ENCODE assay signal across 21 cellular contexts in the genomic region with DNA sequence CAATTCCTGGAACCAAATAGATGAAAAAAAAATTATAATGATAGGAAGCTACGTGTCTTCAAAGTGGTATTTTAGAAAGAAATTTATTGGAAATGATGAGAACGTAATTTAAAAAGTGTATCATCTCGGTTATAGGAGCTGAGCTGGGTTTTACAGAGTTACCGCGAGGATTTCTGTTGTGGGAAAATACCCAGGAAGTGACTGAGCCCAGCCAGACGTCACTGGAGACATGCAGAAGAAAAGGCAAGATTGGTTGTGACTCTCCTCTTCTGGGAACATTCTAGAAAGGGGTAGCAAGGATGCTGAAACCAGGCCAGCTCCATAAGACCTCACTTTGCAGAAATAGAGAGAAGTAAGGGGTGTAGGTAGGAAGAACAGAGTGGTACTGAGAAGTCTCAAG.
A peak's percentile ranks its signal among the peaks of the same experiment; 100 is the strongest.
DNase-seq lines count a peak whose midpoint lies in the region; ATAC-seq and TF ChIP-seq lines count a peak whose summit lies in the region.
"Had no signal": no experiment of that assay in that cellular context is flagged by ENCODE, and none has a peak within 500 bp of the region (broad histone marks: within the 10 kb centered on the region; RNA-seq: fewer than 3 reads in every experiment).

No MANE protein-coding gene starts in this region.

- no peak overlapping the region for H3K9ac ChIP-seq in smooth muscle cell (ENCODE audit: low read depth)

- H3K36me3 ChIP-seq in smooth muscle cell (ENCODE audit: low read depth), result no peaks in the 10 kb centered on the region
- H3K36me3 ChIP-seq: left ventricle myocardium inferior, sigmoid colon, WERI-Rb-1 had no signal

- no peaks in the 10 kb centered on the region for H4K20me1 ChIP-seq in smooth muscle cell (ENCODE audit: low read depth)

- WGBS in smooth muscle cell (ENCODE audit: low lambda C conversion rate), result 33% methylated on average over 6 of the region's 6 CpGs

- H3K4me1 Mint-ChIP-seq in activated naive CD8-positive, alpha-beta T cell treated with anti-CD3 and anti-CD28 coated beads, Interleukin-2, amount 10 ng/mL, durations not matched to agents 7 days and 5 days, result peaks cover 5% of the 10 kb centered on the region
- peaks cover 7% of the 10 kb centered on the region for H3K4me1 Mint-ChIP-seq in activated naive CD8-positive, alpha-beta T cell treated with anti-CD3 and anti-CD28 coated beads, Interleukin-2, amount 50 U/mL, for 24 hours

- ATAC-seq in activated naive CD8-positive, alpha-beta T cell treated with anti-CD3 and anti-CD28 coated beads, Interleukin-2, amount 10 ng/mL, durations not matched to agents 7 days and 5 days (ENCODE audit: low read depth), result no peak
- ATAC-seq in activated naive CD8-positive, alpha-beta T cell treated with anti-CD3 and anti-CD28 coated beads, Interleukin-2, amount 50 U/mL, for 24 hours, result no peak
- no peak for ATAC-seq in HG02885 (IDR thresholded peaks at IDR 0.05; ENCODE audit: poor library complexity, unreplicated experiment)
- ATAC-seq in HG03565 (IDR thresholded peaks at IDR 0.05; ENCODE audit: unreplicated experiment), result no peak
- ATAC-seq in GM19035 (IDR thresholded peaks at IDR 0.05; ENCODE audit: unreplicated experiment), result no peak
- ATAC-seq: effector memory CD8-positive, alpha-beta T cell; natural killer cell treated with Interleukin-12 subunit alpha and Interleukin-12 subunit beta and Interleukin-15 and Interleukin-18, amount 100 ng/mL, for 72 hours had no signal

- no peaks in the 10 kb centered on the region for H3K79me2 ChIP-seq in smooth muscle cell (ENCODE audit: low read depth)

- H3F3A ChIP-seq in smooth muscle cell (ENCODE audit: low read depth), result peaks cover 5% of the 10 kb centered on the region

- H3K4me3 ChIP-seq in astrocyte of the spinal cord (ENCODE audit: low read depth, low read length), result no peak overlapping the region
- H3K4me3 ChIP-seq in fibroblast of the aortic adventitia (ENCODE audit: low read depth, low read length), result no peak overlapping the region
- no peak overlapping the region for H3K4me3 ChIP-seq in smooth muscle cell
- H3K4me3 ChIP-seq: left ventricle myocardium inferior, sigmoid colon had no signal

- peaks cover 17% of the 10 kb centered on the region for H3K4me1 ChIP-seq in smooth muscle cell (ENCODE audit: low read depth)

- H3K27ac ChIP-seq in smooth muscle cell (ENCODE audit: low read depth), result peak overlapping the region; percentile 52
- H3K27ac ChIP-seq: C4-2B, HL-60, left ventricle myocardium inferior, sigmoid colon, WERI-Rb-1 had no signal

- no peaks in the 10 kb centered on the region for H3K27me3 ChIP-seq in smooth muscle cell (ENCODE audit: low read depth)
- H3K27me3 ChIP-seq: sigmoid colon had no signal

- TF ChIP-seq CTCF in astrocyte of the spinal cord (IDR thresholded peaks at IDR 0.05; ENCODE audit: low read depth, low read length) (no peak), fibroblast of the aortic adventitia (IDR thresholded peaks at IDR 0.05; ENCODE audit: insufficient read depth, low read length) (no peak), smooth muscle cell (IDR thresholded peaks at IDR 0.05; ENCODE audit: borderline replicate concordance, insufficient read depth, poor library complexity, severe bottlenecking) (no peak)

- peak overlapping the region; percentile 72 for H3K4me2 ChIP-seq in smooth muscle cell

- H3K27ac Mint-ChIP-seq in activated naive CD8-positive, alpha-beta T cell treated with anti-CD3 and anti-CD28 coated beads, Interleukin-2, amount 10 ng/mL, durations not matched to agents 7 days and 5 days, result no peak overlapping the region
- no peak overlapping the region for H3K27ac Mint-ChIP-seq in activated naive CD8-positive, alpha-beta T cell treated with anti-CD3 and anti-CD28 coated beads, Interleukin-2, amount 50 U/mL, for 24 hours
- H3K27ac Mint-ChIP-seq: effector memory CD8-positive, alpha-beta T cell; natural killer cell treated with Interleukin-12 subunit alpha and Interleukin-12 subunit beta and Interleukin-15 and Interleukin-18, amount 100 ng/mL, for 72 hours had no signal

- peak overlapping the region; percentile 16 for H3K4me3 Mint-ChIP-seq in activated naive CD8-positive, alpha-beta T cell treated with anti-CD3 and anti-CD28 coated beads, Interleukin-2, amount 10 ng/mL, durations not matched to agents 7 days and 5 days
- H3K4me3 Mint-ChIP-seq in activated naive CD8-positive, alpha-beta T cell treated with anti-CD3 and anti-CD28 coated beads, Interleukin-2, amount 50 U/mL, for 24 hours, result no peak overlapping the region
- H3K4me3 Mint-ChIP-seq: effector memory CD8-positive, alpha-beta T cell; natural killer cell treated with Interleukin-12 subunit alpha and Interleukin-12 subunit beta and Interleukin-15 and Interleukin-18, amount 100 ng/mL, for 72 hours had no signal

- H3K9me3 Mint-ChIP-seq in activated naive CD8-positive, alpha-beta T cell treated with anti-CD3 and anti-CD28 coated beads, Interleukin-2, amount 10 ng/mL, durations not matched to agents 7 days and 5 days, result peaks cover 4% of the 10 kb centered on the region
- H3K9me3 Mint-ChIP-seq in activated naive CD8-positive, alpha-beta T cell treated with anti-CD3 and anti-CD28 coated beads, Interleukin-2, amount 50 U/mL, for 24 hours, result peaks cover 4% of the 10 kb centered on the region
- H3K9me3 Mint-ChIP-seq: effector memory CD8-positive, alpha-beta T cell; natural killer cell treated with Interleukin-12 subunit alpha and Interleukin-12 subunit beta and Interleukin-15 and Interleukin-18, amount 100 ng/mL, for 72 hours had no signal

- no peaks in the 10 kb centered on the region for H3K9me3 ChIP-seq in smooth muscle cell (replicated peaks; ENCODE audit: low read depth)
- H3K9me3 ChIP-seq: sigmoid colon had no signal

- H3K27me3 Mint-ChIP-seq in activated naive CD8-positive, alpha-beta T cell treated with anti-CD3 and anti-CD28 coated beads, Interleukin-2, amount 10 ng/mL, durations not matched to agents 7 days and 5 days, result peaks cover 5% of the 10 kb centered on the region
- H3K27me3 Mint-ChIP-seq in activated naive CD8-positive, alpha-beta T cell treated with anti-CD3 and anti-CD28 coated beads, Interleukin-2, amount 50 U/mL, for 24 hours, result peaks cover 4% of the 10 kb centered on the region

- DNase-seq in activated naive CD8-positive, alpha-beta T cell treated with anti-CD3 and anti-CD28 coated beads, Interleukin-2, amount 10 ng/mL, durations not matched to agents 7 days and 5 days, result no peak
- DNase-seq in activated naive CD8-positive, alpha-beta T cell treated with anti-CD3 and anti-CD28 coated beads, Interleukin-2, amount 50 U/mL, for 24 hours, result no peak
- DNase-seq in astrocyte of the spinal cord (ENCODE audit: low read depth, low spot score), result peak; percentile 33
- peak; percentile 13 for DNase-seq in fibroblast of the aortic adventitia (ENCODE audit: low read depth)
- no peak for DNase-seq in smooth muscle cell (lab: John Stamatoyannopoulos, UW; ENCODE audit: unreplicated experiment)
- DNase-seq: activated naive CD4-positive, alpha-beta T cell treated with anti-CD3 and anti-CD28 coated beads, Interleukin-2, amount 50 U/mL, for 16 hours; activated T-cell treated with anti-CD3 and anti-CD28 coated beads, Interleukin-2, amount 50 U/mL, for 1 hour; effector memory CD8-positive, alpha-beta T cell; GOT3; left ventricle myocardium inferior; NCI-H146; NCI-H2171; NCI-H526 treated with DMSO at 0.1 percent for 48 hours; sigmoid colon; WERI-Rb-1 had no signal

- no peaks in the 10 kb centered on the region for H3K36me3 Mint-ChIP-seq in activated naive CD8-positive, alpha-beta T cell treated with anti-CD3 and anti-CD28 coated beads, Interleukin-2, amount 10 ng/mL, durations not matched to agents 7 days and 5 days
- no peaks in the 10 kb centered on the region for H3K36me3 Mint-ChIP-seq in activated naive CD8-positive, alpha-beta T cell treated with anti-CD3 and anti-CD28 coated beads, Interleukin-2, amount 50 U/mL, for 24 hours (ENCODE audit: low read depth)
- H3K36me3 Mint-ChIP-seq: natural killer cell treated with Interleukin-12 subunit alpha and Interleukin-12 subunit beta and Interleukin-15 and Interleukin-18, amount 100 ng/mL, for 72 hours had no signal

- POLR2A ChIA-PET in activated naive CD8-positive, alpha-beta T cell treated with anti-CD3 and anti-CD28 coated beads, Interleukin-2, amount 10 ng/mL, durations not matched to agents 7 days and 5 days (lab: Charles Lee), result no interaction called here

- peak overlapping the region; percentile 76 for H2AFZ ChIP-seq in smooth muscle cell (ENCODE audit: low read depth)

- in situ Hi-C loops in astrocyte of the spinal cord (cut with HindIII; ENCODE audit: low sequenced_read_pairs), result no loop called here

Comparison
In these comparisons a context has a peak if more than half of its experiments do, and no peak if none do; other contexts are left out.
1. DNase-seq: peak in astrocyte of the spinal cord (single experiment) and fibroblast of the aortic adventitia (single experiment); none in activated naive CD8-positive, alpha-beta T cell treated with anti-CD3 and anti-CD28 coated beads, Interleukin-2, amount 10 ng/mL, durations not matched to agents 7 days and 5 days (single experiment), activated naive CD8-positive, alpha-beta T cell treated with anti-CD3 and anti-CD28 coated beads, Interleukin-2, amount 50 U/mL, for 24 hours (single experiment) and smooth muscle cell (single experiment).